Comparison of ENCODE assay signal across 19 cellular contexts in genomic region chr14:74444866-74445265, GRCh38. TPM values are rescaled to one million over a fixed set of nuclear protein-coding genes. Genes with fewer than 3 reads are reported as not detected.
"Had no signal": no experiment of that assay in that cellular context is flagged by ENCODE, and none has a peak within 500 bp of the region (broad histone marks: within the 10 kb centered on the region; RNA-seq: fewer than 3 reads in every experiment).

No MANE protein-coding gene starts in this region.

- H3K36me3 ChIP-seq: brain microvascular endothelial cell, left ventricle myocardium inferior, thoracic aorta, upper lobe of right lung had no signal

- H3K4me3 Mint-ChIP-seq: activated CD4-positive, alpha-beta memory T cell treated with anti-CD3 and anti-CD28 coated beads, Interleukin-2, amount 10 ng/mL, durations not matched to agents 7 days and 5 days; activated naive CD8-positive, alpha-beta T cell treated with anti-CD3 and anti-CD28 coated beads, Interleukin-2, amount 10 ng/mL, durations not matched to agents 7 days and 5 days; activated T-helper 1 cell treated with anti-CD3 and anti-CD28 coated beads, Interleukin-12 subunit alpha, Interleukin-12 subunit beta, Interleukin-2, Interleukin-4 antibody, amounts not matched to agents 30 ng/mL and 10 ng/mL and 1 ng/mL, durations not matched to agents 14 hours and 24 hours and 36 hours; dendritic cell treated with granulocyte-macrophage colony-stimulating factor and Interleukin-4, amounts not matched to agents 40 ng/mL and 50 ng/mL, for 4 days; memory B cell; natural killer cell treated with Interleukin-12 subunit alpha and Interleukin-12 subunit beta and Interleukin-15 and Interleukin-18, amount 100 ng/mL, for 72 hours; stimulated activated effector memory CD8-positive, alpha-beta T cell treated with anti-CD3 and anti-CD28 coated beads, Interleukin-12 subunit alpha, Interleukin-12 subunit beta, amount 100 ng/mL, for 72 hours had no signal

- H3K9me3 Mint-ChIP-seq: activated CD4-positive, alpha-beta memory T cell treated with anti-CD3 and anti-CD28 coated beads, Interleukin-2, amount 10 ng/mL, durations not matched to agents 7 days and 5 days; activated naive CD8-positive, alpha-beta T cell treated with anti-CD3 and anti-CD28 coated beads, Interleukin-2, amount 10 ng/mL, durations not matched to agents 7 days and 5 days; activated T-helper 1 cell treated with anti-CD3 and anti-CD28 coated beads, Interleukin-12 subunit alpha, Interleukin-12 subunit beta, Interleukin-2, Interleukin-4 antibody, amounts not matched to agents 30 ng/mL and 10 ng/mL and 1 ng/mL, durations not matched to agents 14 hours and 24 hours and 36 hours; dendritic cell treated with granulocyte-macrophage colony-stimulating factor and Interleukin-4, amounts not matched to agents 40 ng/mL and 50 ng/mL, for 4 days; natural killer cell treated with Interleukin-12 subunit alpha and Interleukin-12 subunit beta and Interleukin-15 and Interleukin-18, amount 100 ng/mL, for 72 hours; stimulated activated effector memory CD8-positive, alpha-beta T cell treated with anti-CD3 and anti-CD28 coated beads, Interleukin-12 subunit alpha, Interleukin-12 subunit beta, amount 100 ng/mL, for 72 hours had no signal

- H3K27ac ChIP-seq: brain microvascular endothelial cell, left ventricle myocardium inferior, thoracic aorta, upper lobe of right lung had no signal

- H3K4me3 ChIP-seq: left ventricle myocardium inferior, thoracic aorta, upper lobe of right lung had no signal

- ATAC-seq: natural killer cell treated with Interleukin-12 subunit alpha and Interleukin-12 subunit beta and Interleukin-15 and Interleukin-18, amount 100 ng/mL, for 72 hours; stimulated activated effector memory CD8-positive, alpha-beta T cell treated with anti-CD3 and anti-CD28 coated beads, Interleukin-12 subunit alpha, Interleukin-12 subunit beta, amount 100 ng/mL, for 72 hours; upper lobe of right lung had no signal

- H3K4me1 ChIP-seq: left ventricle myocardium inferior, upper lobe of right lung had no signal

- FAIRE-seq: kidney had no signal

- H3K36me3 Mint-ChIP-seq: activated naive CD8-positive, alpha-beta T cell treated with anti-CD3 and anti-CD28 coated beads, Interleukin-2, amount 10 ng/mL, durations not matched to agents 7 days and 5 days; memory B cell; natural killer cell treated with Interleukin-12 subunit alpha and Interleukin-12 subunit beta and Interleukin-15 and Interleukin-18, amount 100 ng/mL, for 72 hours; stimulated activated effector memory CD8-positive, alpha-beta T cell treated with anti-CD3 and anti-CD28 coated beads, Interleukin-12 subunit alpha, Interleukin-12 subunit beta, amount 100 ng/mL, for 72 hours had no signal

- H3K4me1 Mint-ChIP-seq: activated CD4-positive, alpha-beta memory T cell treated with anti-CD3 and anti-CD28 coated beads, Interleukin-2, amount 10 ng/mL, durations not matched to agents 7 days and 5 days; activated naive CD8-positive, alpha-beta T cell treated with anti-CD3 and anti-CD28 coated beads, Interleukin-2, amount 10 ng/mL, durations not matched to agents 7 days and 5 days; memory B cell; stimulated activated effector memory CD8-positive, alpha-beta T cell treated with anti-CD3 and anti-CD28 coated beads, Interleukin-12 subunit alpha, Interleukin-12 subunit beta, amount 100 ng/mL, for 72 hours had no signal

- H3K27me3 Mint-ChIP-seq: memory B cell had no signal

- DNase-seq: activated CD4-positive, alpha-beta memory T cell treated with anti-CD3 and anti-CD28 coated beads, Interleukin-2, amount 10 ng/mL, durations not matched to agents 7 days and 5 days; activated CD4-positive, CD25-positive, alpha-beta regulatory T cell treated with anti-CD3 and anti-CD28 coated beads, Interleukin-2, amount 50 U/mL, for 72 hours; activated naive CD4-positive, alpha-beta T cell; activated naive CD8-positive, alpha-beta T cell treated with anti-CD3 and anti-CD28 coated beads, Interleukin-2, amount 10 ng/mL, durations not matched to agents 7 days and 5 days; anterior cingulate cortex; brain microvascular endothelial cell; cerebellar nuclear complex; erythroblast; left ventricle myocardium inferior; T-helper 9 cell; upper lobe of right lung had no signal

- H3K27me3 ChIP-seq: brain microvascular endothelial cell, upper lobe of right lung had no signal

- H3K27ac Mint-ChIP-seq: activated CD4-positive, alpha-beta memory T cell treated with anti-CD3 and anti-CD28 coated beads, Interleukin-2, amount 10 ng/mL, durations not matched to agents 7 days and 5 days; activated naive CD8-positive, alpha-beta T cell treated with anti-CD3 and anti-CD28 coated beads, Interleukin-2, amount 10 ng/mL, durations not matched to agents 7 days and 5 days; activated T-helper 1 cell treated with anti-CD3 and anti-CD28 coated beads, Interleukin-12 subunit alpha, Interleukin-12 subunit beta, Interleukin-2, Interleukin-4 antibody, amounts not matched to agents 30 ng/mL and 10 ng/mL and 1 ng/mL, durations not matched to agents 14 hours and 24 hours and 36 hours; dendritic cell treated with granulocyte-macrophage colony-stimulating factor and Interleukin-4, amounts not matched to agents 40 ng/mL and 50 ng/mL, for 4 days; memory B cell; natural killer cell treated with Interleukin-12 subunit alpha and Interleukin-12 subunit beta and Interleukin-15 and Interleukin-18, amount 100 ng/mL, for 72 hours; stimulated activated effector memory CD8-positive, alpha-beta T cell treated with anti-CD3 and anti-CD28 coated beads, Interleukin-12 subunit alpha, Interleukin-12 subunit beta, amount 100 ng/mL, for 72 hours had no signal

- H3K9me3 ChIP-seq: left ventricle myocardium inferior, thoracic aorta, upper lobe of right lung had no signal

RNA-seq across cellular contexts. Expression of gene SYNDIG1L, which starts 18.9 kb away (rescaled TPM):
- total RNA-seq: activated CD4-positive, alpha-beta memory T cell treated with anti-CD3 and anti-CD28 coated beads, Interleukin-2, amount 10 ng/mL, durations not matched to agents 7 days and 5 days; activated naive CD8-positive, alpha-beta T cell treated with anti-CD3 and anti-CD28 coated beads, Interleukin-2, amount 10 ng/mL, durations not matched to agents 7 days and 5 days; activated T-helper 1 cell treated with anti-CD3 and anti-CD28 coated beads, Interleukin-12 subunit alpha, Interleukin-12 subunit beta, Interleukin-2, Interleukin-4 antibody, amounts not matched to agents 30 ng/mL and 10 ng/mL and 1 ng/mL, durations not matched to agents 14 hours and 24 hours and 36 hours; natural killer cell treated with Interleukin-12 subunit alpha and Interleukin-12 subunit beta and Interleukin-15 and Interleukin-18, amount 100 ng/mL, for 72 hours; renal cortical epithelial cell had no signal
